In genomic region chr21:39175154-39175553, GRCh38 we compare ENCODE assay signal across 9 cellular contexts. TPM values are rescaled to one million over a fixed set of nuclear protein-coding genes. Genes with fewer than 3 reads are reported as not detected.
DNase-seq lines count a peak whose midpoint lies in the region; ATAC-seq and TF ChIP-seq lines count a peak whose summit lies in the region.
"Had no signal": no experiment of that assay in that cellular context is flagged by ENCODE, and none has a peak within 500 bp of the region (broad histone marks: within the 10 kb centered on the region; RNA-seq: fewer than 3 reads in every experiment).

No MANE protein-coding gene starts in this region.

- no peak overlapping the region for H3K27ac ChIP-seq in cardiac muscle cell

- no peaks in the 10 kb centered on the region for H3K9me3 Mint-ChIP-seq in type B pancreatic cell

- H3K9me3 ChIP-seq in cardiac muscle cell (ENCODE audit: low read depth): no peaks in the 10 kb centered on the region

- TF ChIP-seq CTCF in cardiac muscle cell (IDR thresholded peaks at IDR 0.05; ENCODE audit: low read depth, low read length): peak; percentile 42
- TF ChIP-seq CTCF in fibroblast of the aortic adventitia (IDR thresholded peaks at IDR 0.05; ENCODE audit: insufficient read depth, low read length): peak; percentile 47
- TF ChIP-seq CTCF in type B pancreatic cell (conservative IDR thresholded peaks at IDR 0.05): peak; percentile 81
- no peak for TF ChIP-seq CTCF in lower leg skin (IDR thresholded peaks at IDR 0.05)

- peaks cover 8% of the 10 kb centered on the region for H3K4me1 Mint-ChIP-seq in type B pancreatic cell (ENCODE audit: unreplicated experiment)

- no peaks in the 10 kb centered on the region for H3K27me3 Mint-ChIP-seq in type B pancreatic cell

- no peak for ATAC-seq in left cardiac atrium
- ATAC-seq in GM21515 (IDR thresholded peaks at IDR 0.05; ENCODE audit: unreplicated experiment): no peak

- peaks cover 15% of the 10 kb centered on the region for H3K36me3 ChIP-seq in cardiac muscle cell

- H3K4me1 ChIP-seq in cardiac muscle cell (ENCODE audit: low read depth): no peaks in the 10 kb centered on the region

- H3K27me3 ChIP-seq in cardiac muscle cell: no peaks in the 10 kb centered on the region

- no peak for TF ChIP-seq POLR2A in lower leg skin (IDR thresholded peaks at IDR 0.05)

- H3K4me3 ChIP-seq in cardiac muscle cell: no peak overlapping the region
- no peak overlapping the region for H3K4me3 ChIP-seq in fibroblast of the aortic adventitia (ENCODE audit: low read depth, low read length)
- no peak overlapping the region for H3K4me3 ChIP-seq in lower leg skin (ENCODE audit: low read depth, poor library complexity, severe bottlenecking)

- intact Hi-C loops in left cardiac atrium (cut with DNase I): no loop called here
- intact Hi-C loops in lower leg skin (cut with DNase I; ENCODE audit: low total_unique reads): no loop called here

- H3K27ac Mint-ChIP-seq in type B pancreatic cell: no peak overlapping the region

- DNase-seq in cardiac muscle cell (ENCODE audit: low read depth in 1 of 2, low spot score in 1 of 2): peak; percentile 25 to 36
- DNase-seq in left cardiac atrium: no peak
- peak; percentile 42 for DNase-seq in RKO (ENCODE audit: low spot score)
- DNase-seq in fibroblast of the aortic adventitia (ENCODE audit: low read depth): peak; percentile 43
- DNase-seq in type B pancreatic cell (ENCODE audit: extremely low spot score, unreplicated experiment): no peak
- DNase-seq in lower leg skin (ENCODE audit: low spot score in 2 of 2): no peak
- no peak for DNase-seq in nucleus accumbens (lab: John Stamatoyannopoulos, UW)
- DNase-seq: head of caudate nucleus had no signal

- H3K36me3 Mint-ChIP-seq in type B pancreatic cell: peaks cover 39% of the 10 kb centered on the region

- H3K4me3 Mint-ChIP-seq in type B pancreatic cell: no peak overlapping the region

- 84 to 89% methylated on average over 4 of the region's 4 CpGs for WGBS in lower leg skin, 2 donors

RNA-seq across cellular contexts. Expression of gene PSMG1, which starts 8.1 kb away (rescaled TPM):
- total RNA-seq in cardiac muscle cell (20.7 and 24.5 TPM in 2 replicates), left cardiac atrium (10 to 100 TPM; 21.3 to 30.6 TPM), fibroblast of the aortic adventitia (ENCODE audit: low replicate concordance) (13.3 and 91.1 TPM in 2 replicates), type B pancreatic cell (ENCODE audit: low replicate concordance) (43.3 and 60.6 TPM in 2 replicates), lower leg skin (10 to 100 TPM; 16.9 to 36.8 (median 25.5) TPM)
- 48.3 and 58.4 TPM in 2 replicates for polyA plus RNA-seq in cardiac muscle cell

Comparison
In these comparisons a context has a peak if more than half of its experiments do, and no peak if none do; other contexts are left out.
1. DNase-seq: peak in cardiac muscle cell (2 of 2), RKO (single experiment) and fibroblast of the aortic adventitia (single experiment); none in left cardiac atrium (single experiment), type B pancreatic cell (single experiment), lower leg skin (0 of 2) and nucleus accumbens (0 of 56).
2. CTCF ChIP-seq: peak in cardiac muscle cell (single experiment), fibroblast of the aortic adventitia (single experiment) and type B pancreatic cell (single experiment); none in lower leg skin (0 of 3).